ENCODE assay signal across 15 cellular contexts in genomic region chr20:50052550-50052949, GRCh38.
"Had no signal": no experiment of that assay in that cellular context is flagged by ENCODE, and none has a peak within 500 bp of the region (broad histone marks: within the 10 kb centered on the region; RNA-seq: fewer than 3 reads in every experiment).

No MANE protein-coding gene starts in this region.

- H3K36me3 ChIP-seq: adrenal gland, cardiac muscle cell, ovary, vagina had no signal

- H3K27me3 Mint-ChIP-seq: natural killer cell treated with Interleukin-12 subunit alpha and Interleukin-12 subunit beta and Interleukin-15 and Interleukin-18, amount 100 ng/mL, for 72 hours had no signal

- H3K9me3 ChIP-seq: adrenal gland, ovary, vagina had no signal

- H3K9me3 Mint-ChIP-seq: activated CD4-positive, alpha-beta memory T cell treated with anti-CD3 and anti-CD28 coated beads, Interleukin-2, amount 10 ng/mL, durations not matched to agents 7 days and 5 days; activated naive CD4-positive, alpha-beta T cell treated with anti-CD3 and anti-CD28 coated beads, Interleukin-2, amount 50 U/mL, for 24 hours; activated T-cell treated with anti-CD3 and anti-CD28 coated beads, Interleukin-2, amount 50 U/mL, for 4 hours; endodermal cell; immature natural killer cell; natural killer cell treated with Interleukin-12 subunit alpha and Interleukin-12 subunit beta and Interleukin-15 and Interleukin-18, amount 100 ng/mL, for 72 hours; stimulated activated memory B cell treated with anti-CD40 and anti-IgM and Interleukin-4, amounts not matched to agents 10 μg/mL and 1 μg/mL and 100 μg/mL, for 72 hours had no signal

- H3K4me3 Mint-ChIP-seq: activated CD4-positive, alpha-beta memory T cell treated with anti-CD3 and anti-CD28 coated beads, Interleukin-2, amount 10 ng/mL, durations not matched to agents 7 days and 5 days; activated naive CD4-positive, alpha-beta T cell treated with anti-CD3 and anti-CD28 coated beads, Interleukin-2, amount 50 U/mL, for 24 hours; activated T-cell treated with anti-CD3 and anti-CD28 coated beads, Interleukin-2, amount 50 U/mL, for 4 hours; endodermal cell; immature natural killer cell; natural killer cell treated with Interleukin-12 subunit alpha and Interleukin-12 subunit beta and Interleukin-15 and Interleukin-18, amount 100 ng/mL, for 72 hours; stimulated activated memory B cell treated with anti-CD40 and anti-IgM and Interleukin-4, amounts not matched to agents 10 μg/mL and 1 μg/mL and 100 μg/mL, for 72 hours had no signal

- DNase-seq: activated CD4-positive, alpha-beta memory T cell treated with anti-CD3 and anti-CD28 coated beads, Interleukin-2, amount 10 ng/mL, durations not matched to agents 7 days and 5 days; activated CD4-positive, alpha-beta T cell treated with anti-CD3 and anti-CD28 coated beads for 4 hours; activated effector memory CD4-positive, alpha-beta T cell treated with anti-CD3 and anti-CD28 coated beads, Interleukin-2, amount 50 U/mL, for 16 hours; activated T-cell treated with anti-CD3 and anti-CD28 coated beads, Interleukin-2, amount 50 U/mL, for 4 hours; adrenal gland; head of caudate nucleus; immature natural killer cell; mesenchymal stem cell had no signal

- H3K36me3 Mint-ChIP-seq: activated naive CD4-positive, alpha-beta T cell treated with anti-CD3 and anti-CD28 coated beads, Interleukin-2, amount 50 U/mL, for 24 hours; immature natural killer cell; natural killer cell treated with Interleukin-12 subunit alpha and Interleukin-12 subunit beta and Interleukin-15 and Interleukin-18, amount 100 ng/mL, for 72 hours; stimulated activated memory B cell treated with anti-CD40 and anti-IgM and Interleukin-4, amounts not matched to agents 10 μg/mL and 1 μg/mL and 100 μg/mL, for 72 hours had no signal

- H3K27me3 ChIP-seq: adrenal gland, cardiac muscle cell, ovary, vagina had no signal

- H3K27ac Mint-ChIP-seq: activated CD4-positive, alpha-beta memory T cell treated with anti-CD3 and anti-CD28 coated beads, Interleukin-2, amount 10 ng/mL, durations not matched to agents 7 days and 5 days; activated naive CD4-positive, alpha-beta T cell treated with anti-CD3 and anti-CD28 coated beads, Interleukin-2, amount 50 U/mL, for 24 hours; endodermal cell; natural killer cell treated with Interleukin-12 subunit alpha and Interleukin-12 subunit beta and Interleukin-15 and Interleukin-18, amount 100 ng/mL, for 72 hours; stimulated activated memory B cell treated with anti-CD40 and anti-IgM and Interleukin-4, amounts not matched to agents 10 μg/mL and 1 μg/mL and 100 μg/mL, for 72 hours had no signal

- H3K27ac ChIP-seq: adrenal gland, cardiac muscle cell, ovary, vagina had no signal

- H3K4me3 ChIP-seq: adrenal gland, cardiac muscle cell, ovary, vagina had no signal
